1 cellular context compared by ENCODE assay signal in genomic region chr16:51243836-51244483, GRCh38.
TF ChIP-seq lines count a peak whose summit lies in the region.

No MANE protein-coding gene starts in this region.

TF ChIP-seq in HepG2, 621 proteins besides CTCF, POLR2A, EP300 and RAD21 (continued from another document and continues in another):
- TF ChIP-seq, protein P1, sequence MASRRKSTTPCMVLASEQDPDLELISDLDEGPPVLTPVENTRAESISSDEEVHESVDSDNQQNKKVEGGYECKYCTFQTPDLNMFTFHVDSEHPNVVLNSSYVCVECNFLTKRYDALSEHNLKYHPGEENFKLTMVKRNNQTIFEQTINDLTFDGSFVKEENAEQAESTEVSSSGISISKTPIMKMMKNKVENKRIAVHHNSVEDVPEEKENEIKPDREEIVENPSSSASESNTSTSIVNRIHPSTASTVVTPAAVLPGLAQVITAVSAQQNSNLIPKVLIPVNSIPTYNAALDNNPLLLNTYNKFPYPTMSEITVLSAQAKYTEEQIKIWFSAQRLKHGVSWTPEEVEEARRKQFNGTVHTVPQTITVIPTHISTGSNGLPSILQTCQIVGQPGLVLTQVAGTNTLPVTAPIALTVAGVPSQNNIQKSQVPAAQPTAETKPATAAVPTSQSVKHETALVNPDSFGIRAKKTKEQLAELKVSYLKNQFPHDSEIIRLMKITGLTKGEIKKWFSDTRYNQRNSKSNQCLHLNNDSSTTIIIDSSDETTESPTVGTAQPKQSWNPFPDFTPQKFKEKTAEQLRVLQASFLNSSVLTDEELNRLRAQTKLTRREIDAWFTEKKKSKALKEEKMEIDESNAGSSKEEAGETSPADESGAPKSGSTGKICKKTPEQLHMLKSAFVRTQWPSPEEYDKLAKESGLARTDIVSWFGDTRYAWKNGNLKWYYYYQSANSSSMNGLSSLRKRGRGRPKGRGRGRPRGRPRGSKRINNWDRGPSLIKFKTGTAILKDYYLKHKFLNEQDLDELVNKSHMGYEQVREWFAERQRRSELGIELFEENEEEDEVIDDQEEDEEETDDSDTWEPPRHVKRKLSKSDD (CRISPR knock-in tag; IDR thresholded peaks at IDR 0.05; ENCODE audit: low read depth): no peak
- TF ChIP-seq ZNF549 (CRISPR knock-in tag; IDR thresholded peaks at IDR 0.05) (no peak), RFX5 (IDR thresholded peaks at IDR 0.05; ENCODE audit: low read depth, low read length) (no peak), MAF1 (CRISPR knock-in tag; IDR thresholded peaks at IDR 0.05; ENCODE audit: borderline replicate concordance) (no peak), ELF1 (CRISPR knock-in tag; IDR thresholded peaks at IDR 0.05) (peak; percentile 30; the same call in 1 of the 2 replicates), REL (CRISPR knock-in tag; conservative IDR thresholded peaks at IDR 0.05) (no peak), AKAP8 (CRISPR knock-in tag; IDR thresholded peaks at IDR 0.05) (no peak), ZNF337 (CRISPR knock-in tag; IDR thresholded peaks at IDR 0.05; ENCODE audit: borderline replicate concordance, low read depth) (no peak), ZNF205 (CRISPR knock-in tag; IDR thresholded peaks at IDR 0.05) (0 out of 2 replicates have a peak, but pooled peaks have one; percentile 71), ZBTB14 (CRISPR knock-in tag; IDR thresholded peaks at IDR 0.05) (no peak), KLF6 (CRISPR knock-in tag; IDR thresholded peaks at IDR 0.05) (no peak), TBL1XR1 (IDR thresholded peaks at IDR 0.05; ENCODE audit: borderline replicate concordance, low read length, partially characterized antibody) (no peak), ZBTB21 (CRISPR knock-in tag; IDR thresholded peaks at IDR 0.05) (no peak), THYN1 (CRISPR knock-in tag; IDR thresholded peaks at IDR 0.05; ENCODE audit: borderline replicate concordance, low read depth) (no peak), ZNF446 (CRISPR knock-in tag; IDR thresholded peaks at IDR 0.05) (no peak), TCF7L2 (IDR thresholded peaks at IDR 0.05; ENCODE audit: low read depth, low read length) (no peak), KDM5A (IDR thresholded peaks at IDR 0.05; ENCODE audit: borderline replicate concordance, low read length) (no peak), ZBTB37 (CRISPR knock-in tag; IDR thresholded peaks at IDR 0.05) (no peak), SYNCRIP (IDR thresholded peaks at IDR 0.05; ENCODE audit: insufficient read depth, low read depth, low read length) (no peak), KDM2A (CRISPR knock-in tag; IDR thresholded peaks at IDR 0.05; ENCODE audit: borderline replicate concordance, low read depth) (0 out of 2 replicates have a peak, but pooled peaks have one; percentile 25), ZNF335 (CRISPR knock-in tag; IDR thresholded peaks at IDR 0.05) (peak; percentile 62; the same call in 1 of the 2 replicates), NFIB (CRISPR knock-in tag; IDR thresholded peaks at IDR 0.05; ENCODE audit: borderline replicate concordance) (no peak), ZNF576 (CRISPR knock-in tag; IDR thresholded peaks at IDR 0.05) (no peak), ZNF616 (CRISPR knock-in tag; IDR thresholded peaks at IDR 0.05; ENCODE audit: low read depth) (no peak), ZNF530 (CRISPR knock-in tag; IDR thresholded peaks at IDR 0.05; ENCODE audit: low read depth) (no peak), ZNF563 (CRISPR knock-in tag; IDR thresholded peaks at IDR 0.05) (no peak), RFXANK (CRISPR knock-in tag; IDR thresholded peaks at IDR 0.05) (no peak), ZNF232 (CRISPR knock-in tag; IDR thresholded peaks at IDR 0.05; ENCODE audit: borderline replicate concordance) (no peak), JUN (CRISPR knock-in tag; IDR thresholded peaks at IDR 0.05) (peak; percentile 70; the same call in 1 of the 2 replicates), ZBTB34 (CRISPR knock-in tag; IDR thresholded peaks at IDR 0.05) (peak; percentile 72; the same call in 1 of the 2 replicates), ZNF83 (CRISPR knock-in tag; IDR thresholded peaks at IDR 0.05; ENCODE audit: borderline replicate concordance) (no peak), PAWR (CRISPR knock-in tag; IDR thresholded peaks at IDR 0.05; ENCODE audit: borderline replicate concordance) (no peak), KAT2B (IDR thresholded peaks at IDR 0.05; ENCODE audit: borderline replicate concordance, low read depth, low read length) (0 out of 2 replicates have a peak, but pooled peaks have one; percentile 32), ZNF280B (CRISPR knock-in tag; IDR thresholded peaks at IDR 0.05; ENCODE audit: borderline replicate concordance) (no peak), ZNF350 (CRISPR knock-in tag; IDR thresholded peaks at IDR 0.05; ENCODE audit: borderline replicate concordance, low read depth) (no peak), GTF2F1 (IDR thresholded peaks at IDR 0.05; ENCODE audit: low read length) (no peak), KLF15 (CRISPR knock-in tag; IDR thresholded peaks at IDR 0.05; ENCODE audit: borderline replicate concordance) (no peak), RFX1 (IDR thresholded peaks at IDR 0.05) (no peak), NFATC3 (CRISPR knock-in tag; IDR thresholded peaks at IDR 0.05) (no peak), ZNF512B (CRISPR knock-in tag; IDR thresholded peaks at IDR 0.05; ENCODE audit: borderline replicate concordance) (no peak), SALL1 (CRISPR knock-in tag; IDR thresholded peaks at IDR 0.05) (peak; percentile 61; the same call in 1 of the 2 replicates), EEA1 (CRISPR knock-in tag; IDR thresholded peaks at IDR 0.05; ENCODE audit: borderline replicate concordance) (no peak), HMGA1 (CRISPR knock-in tag; conservative IDR thresholded peaks at IDR 0.05) (no peak), ZFP82 (CRISPR knock-in tag; IDR thresholded peaks at IDR 0.05; ENCODE audit: borderline replicate concordance) (no peak), TBX3 (IDR thresholded peaks at IDR 0.05; ENCODE audit: borderline replicate concordance) (peak; percentile 77; the same call in 1 of the 2 replicates), HES4 (CRISPR knock-in tag; IDR thresholded peaks at IDR 0.05; ENCODE audit: borderline replicate concordance) (no peak)
- TF ChIP-seq, protein P2, sequence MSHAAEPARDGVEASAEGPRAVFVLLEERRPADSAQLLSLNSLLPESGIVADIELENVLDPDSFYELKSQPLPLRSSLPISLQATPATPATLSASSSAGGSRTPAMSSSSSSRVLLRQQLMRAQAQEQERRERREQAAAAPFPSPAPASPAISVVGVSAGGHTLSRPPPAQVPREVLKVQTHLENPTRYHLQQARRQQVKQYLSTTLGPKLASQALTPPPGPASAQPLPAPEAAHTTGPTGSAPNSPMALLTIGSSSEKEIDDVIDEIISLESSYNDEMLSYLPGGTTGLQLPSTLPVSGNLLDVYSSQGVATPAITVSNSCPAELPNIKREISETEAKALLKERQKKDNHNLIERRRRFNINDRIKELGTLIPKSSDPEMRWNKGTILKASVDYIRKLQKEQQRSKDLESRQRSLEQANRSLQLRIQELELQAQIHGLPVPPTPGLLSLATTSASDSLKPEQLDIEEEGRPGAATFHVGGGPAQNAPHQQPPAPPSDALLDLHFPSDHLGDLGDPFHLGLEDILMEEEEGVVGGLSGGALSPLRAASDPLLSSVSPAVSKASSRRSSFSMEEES (CRISPR knock-in tag; IDR thresholded peaks at IDR 0.05): no peak
- TF ChIP-seq, protein P3, sequence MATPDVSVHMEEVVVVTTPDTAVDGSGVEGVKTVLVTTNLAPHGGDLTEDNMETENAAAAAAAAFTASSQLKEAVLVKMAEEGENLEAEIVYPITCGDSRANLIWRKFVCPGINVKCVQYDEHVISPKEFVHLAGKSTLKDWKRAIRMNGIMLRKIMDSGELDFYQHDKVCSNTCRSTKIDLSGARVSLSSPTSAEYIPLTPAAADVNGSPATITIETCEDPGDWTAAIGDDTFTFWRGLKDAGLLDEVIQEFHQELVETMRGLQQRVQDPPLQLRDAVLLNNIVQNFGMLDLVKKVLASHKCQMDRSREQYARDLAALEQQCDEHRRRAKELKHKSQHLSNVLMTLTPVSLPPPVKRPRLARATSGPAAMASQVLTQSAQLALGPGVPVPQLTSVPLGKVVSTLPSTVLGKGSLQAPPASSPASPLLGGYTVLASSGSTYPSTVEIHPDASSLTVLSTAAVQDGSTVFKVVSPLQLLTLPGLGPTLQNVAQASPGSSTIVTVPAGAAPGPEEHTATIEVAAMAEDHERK (CRISPR knock-in tag; IDR thresholded peaks at IDR 0.05; ENCODE audit: low read depth): no peak
- TF ChIP-seq, protein P4, sequence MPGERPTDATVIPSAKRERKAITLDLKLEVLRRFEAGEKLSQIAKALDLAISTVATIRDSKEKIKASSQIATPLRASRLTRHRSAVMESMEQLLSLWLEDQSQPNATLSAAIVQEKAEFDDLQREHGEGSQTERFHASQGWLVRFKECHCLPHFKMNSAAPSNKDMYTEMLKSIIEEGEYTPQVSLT (CRISPR knock-in tag; IDR thresholded peaks at IDR 0.05; ENCODE audit: borderline replicate concordance, low read depth): no peak
- TF ChIP-seq, protein P5, sequence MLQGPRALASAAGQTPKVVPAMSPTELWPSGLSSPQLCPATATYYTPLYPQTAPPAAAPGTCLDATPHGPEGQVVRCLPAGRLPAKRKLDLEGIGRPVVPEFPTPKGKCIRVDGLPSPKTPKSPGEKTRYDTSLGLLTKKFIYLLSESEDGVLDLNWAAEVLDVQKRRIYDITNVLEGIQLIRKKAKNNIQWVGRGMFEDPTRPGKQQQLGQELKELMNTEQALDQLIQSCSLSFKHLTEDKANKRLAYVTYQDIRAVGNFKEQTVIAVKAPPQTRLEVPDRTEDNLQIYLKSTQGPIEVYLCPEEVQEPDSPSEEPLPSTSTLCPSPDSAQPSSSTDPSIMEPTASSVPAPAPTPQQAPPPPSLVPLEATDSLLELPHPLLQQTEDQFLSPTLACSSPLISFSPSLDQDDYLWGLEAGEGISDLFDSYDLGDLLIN (CRISPR knock-in tag; IDR thresholded peaks at IDR 0.05; ENCODE audit: borderline replicate concordance): no peak
